8 cellular contexts compared by ENCODE assay signal in genomic region chr14:102086972-102087761, GRCh38. TPM values are rescaled to one million over a fixed set of nuclear protein-coding genes. Genes with fewer than 3 reads are reported as not detected.
DNase-seq lines count a peak whose midpoint lies in the region; ATAC-seq and TF ChIP-seq lines count a peak whose summit lies in the region.

HSP90AA1 (minus strand) TSS chr14:102087044; CDS start chr14:102086378, 666 bp downstream.

- H3K79me2 ChIP-seq in SU-DHL-6 (ENCODE audit: insufficient read depth, low read length) (peaks cover 41% of the 10 kb centered on the region), parathyroid adenoma (peaks cover 14% of the 10 kb centered on the region)

- H3K27ac ChIP-seq in SU-DHL-6 (ENCODE audit: low read depth, low read length) (peak within 1 kb of the TSS; percentile 84), parathyroid adenoma (peak within 1 kb of the TSS; percentile 92), tibial artery (peak within 1 kb of the TSS; percentile 97 to 98)

- peak within 1 kb of the TSS; percentile 90 for H3K9ac ChIP-seq in SU-DHL-6 (ENCODE audit: low read length)
- peak within 1 kb of the TSS; percentile 71 for H3K9ac ChIP-seq in parathyroid adenoma

- H2AFZ ChIP-seq in SU-DHL-6 (ENCODE audit: low read depth, low read length, severe bottlenecking) (peak within 1 kb of the TSS; percentile 70), parathyroid adenoma (peak within 1 kb of the TSS; percentile 99)

- H4K20me1 ChIP-seq in SU-DHL-6 (ENCODE audit: low read depth, low read length): peaks cover 21% of the 10 kb centered on the region; the same call in 1 of the 2 replicates

- peaks cover 28% of the 10 kb centered on the region; the same call in 1 of the 2 replicates for H3F3A ChIP-seq in SU-DHL-6 (ENCODE audit: insufficient read depth)

- H3K27me3 Mint-ChIP-seq in activated naive CD8-positive, alpha-beta T cell treated with anti-CD3 and anti-CD28 coated beads, Interleukin-2, amount 10 ng/mL, durations not matched to agents 7 days and 5 days: no peaks in the 10 kb centered on the region

- H3K4me3 ChIP-seq in GM12865 (ENCODE audit: low read depth, low read length) (peak within 1 kb of the TSS; percentile 97), SU-DHL-6 (ENCODE audit: insufficient read depth, low read length, poor library complexity, severe bottlenecking) (peak within 1 kb of the TSS; percentile 99), parathyroid adenoma (ENCODE audit: low read depth, low read length) (peak within 1 kb of the TSS; percentile 87), tibial artery (peak within 1 kb of the TSS; percentile 79 to 90)

- no peaks in the 10 kb centered on the region for H3K27me3 ChIP-seq in SU-DHL-6 (ENCODE audit: low read length)
- no peaks in the 10 kb centered on the region for H3K27me3 ChIP-seq in parathyroid adenoma (ENCODE audit: control insufficient read depth, insufficient read depth, low read length)
- H3K27me3 ChIP-seq in tibial artery: no peaks in the 10 kb centered on the region

- H3K9me3 Mint-ChIP-seq in activated naive CD8-positive, alpha-beta T cell treated with anti-CD3 and anti-CD28 coated beads, Interleukin-2, amount 10 ng/mL, durations not matched to agents 7 days and 5 days: no peaks in the 10 kb centered on the region

- peaks cover 38% of the 10 kb centered on the region for H3K36me3 ChIP-seq in SU-DHL-6 (ENCODE audit: low read length)
- no peaks in the 10 kb centered on the region for H3K36me3 ChIP-seq in parathyroid adenoma (ENCODE audit: control insufficient read depth, insufficient read depth, low read length)
- H3K36me3 ChIP-seq in tibial artery: peaks cover 34 to 35% (median 35%) of the 10 kb centered on the region in 3 donors

- H3K4me2 ChIP-seq in SU-DHL-6 (ENCODE audit: low read depth, low read length, poor library complexity, severe bottlenecking) (peak within 1 kb of the TSS; percentile 97), parathyroid adenoma (ENCODE audit: low read length) (peak within 1 kb of the TSS; percentile 97)

- H3K36me3 Mint-ChIP-seq in activated naive CD8-positive, alpha-beta T cell treated with anti-CD3 and anti-CD28 coated beads, Interleukin-2, amount 10 ng/mL, durations not matched to agents 7 days and 5 days: peaks cover 38% of the 10 kb centered on the region

- no peak for TF ChIP-seq CTCF in GM12865 (IDR thresholded peaks at IDR 0.05; ENCODE audit: insufficient read depth, low read depth, low read length, missing control alignments)
- no peak for TF ChIP-seq CTCF in SU-DHL-6 (IDR thresholded peaks at IDR 0.05; ENCODE audit: insufficient read depth, low read length, poor library complexity, severe bottlenecking)
- peak; percentile 17 for TF ChIP-seq CTCF in parathyroid adenoma (IDR thresholded peaks at IDR 0.05)
- TF ChIP-seq CTCF in tibial artery (IDR thresholded peaks at IDR 0.05): no peak

- ATAC-seq in HG02678 (IDR thresholded peaks at IDR 0.05; ENCODE audit: unreplicated experiment) (peak; percentile 84), Right ventricle myocardium inferior (peak; percentile 91)
- ATAC-seq in activated naive CD8-positive, alpha-beta T cell treated with anti-CD3 and anti-CD28 coated beads, Interleukin-2, amount 10 ng/mL, durations not matched to agents 7 days and 5 days (ENCODE audit: low read depth): peak; percentile 69

- H3K9me3 ChIP-seq in SU-DHL-6 (ENCODE audit: insufficient read depth, low read length): no peaks in the 10 kb centered on the region
- H3K9me3 ChIP-seq in parathyroid adenoma (ENCODE audit: control insufficient read depth, low read length): no peaks in the 10 kb centered on the region
- no peaks in the 10 kb centered on the region for H3K9me3 ChIP-seq in tibial artery

- H3K4me1 Mint-ChIP-seq in activated naive CD8-positive, alpha-beta T cell treated with anti-CD3 and anti-CD28 coated beads, Interleukin-2, amount 10 ng/mL, durations not matched to agents 7 days and 5 days: peaks cover 57% of the 10 kb centered on the region

- DNase-seq in GM12865 (ENCODE audit: low read depth) (peak; percentile 96), NCI-H1417 (lab: John Stamatoyannopoulos, UW) (peak; percentile 98 to 99 (median 99)), Right ventricle myocardium inferior (ENCODE audit: missing footprints) (peak; percentile 97), tibial artery (peak; percentile 89 to 97)
- peak; percentile 98 for DNase-seq in activated naive CD8-positive, alpha-beta T cell treated with anti-CD3 and anti-CD28 coated beads, Interleukin-2, amount 10 ng/mL, durations not matched to agents 7 days and 5 days

- peak within 1 kb of the TSS; percentile 98 for H3K4me3 Mint-ChIP-seq in activated naive CD8-positive, alpha-beta T cell treated with anti-CD3 and anti-CD28 coated beads, Interleukin-2, amount 10 ng/mL, durations not matched to agents 7 days and 5 days

- POLR2A ChIA-PET in activated naive CD8-positive, alpha-beta T cell treated with anti-CD3 and anti-CD28 coated beads, Interleukin-2, amount 10 ng/mL, durations not matched to agents 7 days and 5 days (lab: Charles Lee): interaction anchor here (0.6 to 1.7 kb wide), 7 partner anchors 53 to 365 kb away, joined by 3 to 11 read pairs (median 5); partner anchors contain the start of genes DYNC1H1 and WDR20

- H3K4me1 ChIP-seq in parathyroid adenoma (peaks cover 26% of the 10 kb centered on the region), tibial artery (peaks cover 0 to 46% (median 33%) of the 10 kb centered on the region in 4 donors)

- intact Hi-C loops in Right ventricle myocardium inferior (cut with DNase I): loop anchor here (1.0 to 5.0 kb wide), 3 partner anchors 40 to 326 kb away; partner anchors contain the start of gene PPP2R5C
- intact Hi-C loops in tibial artery (cut with DNase I; ENCODE audit: low total_unique reads): loop anchor here (5.0 kb wide), 1 partner anchor 125 kb away; the partner anchor contains the start of gene DYNC1H1

- no peaks in the 10 kb centered on the region for H3K9me2 ChIP-seq in SU-DHL-6 (replicated peaks; ENCODE audit: insufficient read depth, low read length)

- peak within 1 kb of the TSS; percentile 97 for H3K27ac Mint-ChIP-seq in activated naive CD8-positive, alpha-beta T cell treated with anti-CD3 and anti-CD28 coated beads, Interleukin-2, amount 10 ng/mL, durations not matched to agents 7 days and 5 days

RNA-seq across cellular contexts. Expression of gene HSP90AA1, which starts in this region (rescaled TPM):
- 100 to 1,000 TPM; 372 to 398 TPM for total RNA-seq in activated naive CD8-positive, alpha-beta T cell treated with anti-CD3 and anti-CD28 coated beads, Interleukin-2, amount 10 ng/mL, durations not matched to agents 7 days and 5 days
- total RNA-seq in Right ventricle myocardium inferior: 484 TPM

Comparison
In these comparisons a context has a peak if more than half of its experiments do, and no peak if none do; other contexts are left out.
1. Peak in every context shown above with its lines: DNase-seq, ATAC-seq, H3K4me3 ChIP-seq and H3K27ac ChIP-seq.